Comparison of ENCODE assay signal across 1 cellular context in genomic region chr6:54074109-54074508, GRCh38.
TF ChIP-seq lines count a peak whose summit lies in the region.

No MANE protein-coding gene starts in this region.

TF ChIP-seq in WTC11, 78 proteins besides CTCF, POLR2A, EP300 and RAD21 (continued from another document):
- TF ChIP-seq ZNF281 (CRISPR knock-in tag; IDR thresholded peaks at IDR 0.05) (no peak), CREB1 (CRISPR knock-in tag; IDR thresholded peaks at IDR 0.05) (no peak), PRRX2 (CRISPR knock-in tag; IDR thresholded peaks at IDR 0.05) (no peak), ZBTB43 (CRISPR knock-in tag; IDR thresholded peaks at IDR 0.05) (no peak), ETV6 (CRISPR knock-in tag; IDR thresholded peaks at IDR 0.05) (no peak), AR (CRISPR knock-in tag; IDR thresholded peaks at IDR 0.05) (no peak), JUN (CRISPR knock-in tag; IDR thresholded peaks at IDR 0.05) (no peak), NR1H2 (CRISPR knock-in tag; IDR thresholded peaks at IDR 0.05) (no peak), ZNF263 (CRISPR knock-in tag; IDR thresholded peaks at IDR 0.05; ENCODE audit: low read depth) (no peak), SMAD3 (CRISPR knock-in tag; IDR thresholded peaks at IDR 0.05; ENCODE audit: borderline replicate concordance) (no peak), ELF4 (CRISPR knock-in tag; IDR thresholded peaks at IDR 0.05; ENCODE audit: low read depth) (no peak), ATF6 (CRISPR knock-in tag; IDR thresholded peaks at IDR 0.05) (no peak), NR2C2 (CRISPR knock-in tag; IDR thresholded peaks at IDR 0.05) (no peak), MXD4 (CRISPR knock-in tag; IDR thresholded peaks at IDR 0.05; ENCODE audit: borderline replicate concordance) (no peak), STAT6 (CRISPR knock-in tag; conservative IDR thresholded peaks at IDR 0.05; ENCODE audit: low read depth) (no peak), JAZF1 (CRISPR knock-in tag; IDR thresholded peaks at IDR 0.05) (no peak)
